Comparison of ENCODE assay signal across 10 cellular contexts in genomic region chr5:78887384-78888118, GRCh38.
DNase-seq lines count a peak whose midpoint lies in the region; ATAC-seq, FAIRE-seq and TF ChIP-seq lines count a peak whose summit lies in the region.
"Had no signal": no experiment of that assay in that cellular context is flagged by ENCODE, and none has a peak within 500 bp of the region (broad histone marks: within the 10 kb centered on the region; RNA-seq: fewer than 3 reads in every experiment).

No MANE protein-coding gene starts in this region.

- H3K27ac ChIP-seq in K562 (ENCODE audit: extremely low read depth, low read depth, low read length) = no peak overlapping the region

- no peak overlapping the region for H3K4me3 ChIP-seq in K562

- H3K4me2 ChIP-seq in K562 (ENCODE audit: insufficient read depth, low read length) = no peak overlapping the region

- no peaks in the 10 kb centered on the region for H3K9me1 ChIP-seq in K562 (ENCODE audit: control insufficient read depth, insufficient read depth, low read length)

- CTCF ChIA-PET in K562 (lab: Yijun Ruan, JAX; ENCODE audit: low intra/inter-chr PET ratio) = interaction anchor here (0.6 kb wide), 1 partner anchor 202 kb away, joined by 4 read pairs; no protein-coding TSS in a partner anchor
- CTCF ChIA-PET in WTC11 (lab: Charles Lee) = interaction anchor here (0.6 to 2.8 kb wide), 9 partner anchors 8 to 567 kb away, joined by 3 to 23 read pairs (median 5); no protein-coding TSS in a partner anchor

- no peaks in the 10 kb centered on the region for H3K27me3 Mint-ChIP-seq in WTC11 (ENCODE audit: low read depth)

- H3K36me3 Mint-ChIP-seq in WTC11 = no peaks in the 10 kb centered on the region

- TF ChIP-seq CTCF in K562 (IDR thresholded peaks at IDR 0.05 in 2 of 3, conservative IDR thresholded peaks at IDR 0.05 in 1 of 3; ENCODE audit: insufficient read depth in 2 of 3, low read depth in 1 of 3, low read length in 3 of 3) (no peak; a peak in 1 of 6 replicates), WTC11 (IDR thresholded peaks at IDR 0.05) (no peak)

- peaks cover 5% of the 10 kb centered on the region; the same call in 1 of the 2 replicates for H3K4me1 Mint-ChIP-seq in WTC11

- FAIRE-seq in K562 (lab: Jason Lieb, UNC) (no peak), frontal cortex (lab: Jason Lieb, UNC) (no peak)

- TF ChIP-seq RAD21 in K562 (CRISPR knock-in tag; conservative IDR thresholded peaks at IDR 0.05 in 1 of 2, IDR thresholded peaks at IDR 0.05 in 1 of 2) = peak; percentile 27 to 37; a peak in 3 of 4 replicates

- no peak for TF ChIP-seq POLR2A in GM18505 (IDR thresholded peaks at IDR 0.05; ENCODE audit: borderline replicate concordance, extremely low read depth, insufficient read depth, insufficient read length)
- TF ChIP-seq POLR2A in K562 (conservative IDR thresholded peaks at IDR 0.05) = no peak

- POLR2A ChIA-PET in K562 (lab: Yijun Ruan, JAX) (interaction anchor here (0.9 kb wide), 1 partner anchor 347 kb away, joined by 4 read pairs; no protein-coding TSS in a partner anchor), WTC11 (lab: Charles Lee) (no interaction called here)

- H3K9me3 ChIP-seq in K562 (replicated peaks; ENCODE audit: control insufficient read depth, insufficient read depth, low read depth, low read length) = no peaks in the 10 kb centered on the region

- no TSS peak for BruUV-seq in K562 (replicated peaks; lab: Mats Ljungman, UMichigan)

- no peaks in the 10 kb centered on the region for H3K4me1 ChIP-seq in K562 (replicated peaks in 1 of 2; ENCODE audit: control insufficient read depth in 2 of 2, insufficient read depth in 2 of 2, low read length in 2 of 2)

- no peaks in the 10 kb centered on the region for H4K20me1 ChIP-seq in K562 (replicated peaks; ENCODE audit: control insufficient read depth, insufficient read depth, low read length)

- no peak for DNase-seq in K562 (ENCODE audit: extremely low read depth in 1 of 4, low spot score in 3 of 4)
- DNase-seq in AML-193 (lab: John Stamatoyannopoulos, UW) = no peak
- no peak for DNase-seq in WTC11 (ENCODE audit: low spot score)
- no peak for DNase-seq in frontal cortex (ENCODE audit: low spot score in 2 of 2)
- no peak for DNase-seq in NCI-H526 treated with DMSO at 0.1 percent for 48 hours (lab: John Stamatoyannopoulos, UW)
- DNase-seq: NCI-H82 had no signal

- no peak overlapping the region for H3K9ac ChIP-seq in K562 (ENCODE audit: insufficient read depth in 1 of 2, low read depth in 2 of 2, low read length in 2 of 2)

- H3K4me3 Mint-ChIP-seq in WTC11 = no peak overlapping the region
- H3K4me3 Mint-ChIP-seq: activated T-helper 1 cell treated with anti-CD3 and anti-CD28 coated beads, Interleukin-12 subunit alpha, Interleukin-12 subunit beta, Interleukin-2, Interleukin-4 antibody, amounts not matched to agents 30 ng/mL and 10 ng/mL and 1 ng/mL, durations not matched to agents 14 hours and 24 hours and 36 hours had no signal

- ATAC-seq in GM18505 (IDR thresholded peaks at IDR 0.05; ENCODE audit: unreplicated experiment) = peak; percentile 97
- ATAC-seq in GM21526 (IDR thresholded peaks at IDR 0.05; ENCODE audit: low FRiP score, unreplicated experiment) = peak; percentile 88
- peak; percentile 93 for ATAC-seq in HG03457 (IDR thresholded peaks at IDR 0.05; ENCODE audit: unreplicated experiment)
- ATAC-seq in K562 = no peak
- ATAC-seq in WTC11 = no peak

- intact Hi-C loops in K562 (cut with micrococcal nuclease) = loop anchor here (10.0 kb wide), 1 partner anchor 233 kb away; no protein-coding TSS in a partner anchor

- no peak overlapping the region for H2AFZ ChIP-seq in K562 (ENCODE audit: low read depth, low read length)

- no peak for TF ChIP-seq EP300 in K562 (IDR thresholded peaks at IDR 0.05; ENCODE audit: low read length)

- H3K27me3 ChIP-seq in K562 (ENCODE audit: control insufficient read depth in 2 of 2, insufficient read depth in 2 of 2, low read length in 2 of 2) = peaks cover 0 to 7% of the 10 kb centered on the region in 2 experiments; a peak in 1 of 5 replicates

- no peaks in the 10 kb centered on the region for H3K36me3 ChIP-seq in K562 (ENCODE audit: control insufficient read depth, insufficient read depth, low read length)

- 12% methylated on average over 6 of the region's 6 CpGs for WGBS in K562 (ENCODE audit: insufficient coverage, low coverage, missing lambda C conversion rate)

- no peaks in the 10 kb centered on the region for H3K79me2 ChIP-seq in K562 (ENCODE audit: control insufficient read depth, insufficient read depth, low read length)

- in situ Hi-C loops in K562 (cut with MboI) = no loop called here

- H3K27ac Mint-ChIP-seq in WTC11 = no peak overlapping the region
- H3K27ac Mint-ChIP-seq: activated T-helper 1 cell treated with anti-CD3 and anti-CD28 coated beads, Interleukin-12 subunit alpha, Interleukin-12 subunit beta, Interleukin-2, Interleukin-4 antibody, amounts not matched to agents 30 ng/mL and 10 ng/mL and 1 ng/mL, durations not matched to agents 14 hours and 24 hours and 36 hours had no signal

- no peaks in the 10 kb centered on the region for H3K9me3 Mint-ChIP-seq in WTC11
- H3K9me3 Mint-ChIP-seq: activated T-helper 1 cell treated with anti-CD3 and anti-CD28 coated beads, Interleukin-12 subunit alpha, Interleukin-12 subunit beta, Interleukin-2, Interleukin-4 antibody, amounts not matched to agents 30 ng/mL and 10 ng/mL and 1 ng/mL, durations not matched to agents 14 hours and 24 hours and 36 hours had no signal

TF ChIP-seq in K562, 482 proteins besides CTCF, POLR2A, EP300 and RAD21 (continues in another document):
- TF ChIP-seq ZNF584 (CRISPR knock-in tag; IDR thresholded peaks at IDR 0.05; ENCODE audit: low read depth) = no peak
- TF ChIP-seq XRCC5 (IDR thresholded peaks at IDR 0.05; ENCODE audit: low read depth, low read length) = no peak
- no peak for TF ChIP-seq ZBTB12 (CRISPR knock-in tag; IDR thresholded peaks at IDR 0.05)
- TF ChIP-seq CREB3L1 (IDR thresholded peaks at IDR 0.05; ENCODE audit: borderline replicate concordance, low read depth) = no peak
- TF ChIP-seq KAT2B (IDR thresholded peaks at IDR 0.05; ENCODE audit: low read depth, low read length) = no peak
- TF ChIP-seq ATF1 (CRISPR knock-in tag; IDR thresholded peaks at IDR 0.05) = no peak
- no peak for TF ChIP-seq ATF1 (tag; IDR thresholded peaks at IDR 0.05)
- TF ChIP-seq TGIF2 (CRISPR knock-in tag; IDR thresholded peaks at IDR 0.05) = no peak
- TF ChIP-seq ZNF444 (CRISPR knock-in tag; IDR thresholded peaks at IDR 0.05) = no peak

TF ChIP-seq in WTC11, 78 proteins besides CTCF, POLR2A, EP300 and RAD21:
- TF ChIP-seq CREM (CRISPR knock-in tag; IDR thresholded peaks at IDR 0.05) = no peak
- no peak for TF ChIP-seq NR1H2 (CRISPR knock-in tag; IDR thresholded peaks at IDR 0.05)

Comparison
In these comparisons a context has a peak if more than half of its experiments do, and no peak if none do; other contexts are left out.
1. ATAC-seq: peak in GM18505 (single experiment), GM21526 (single experiment) and HG03457 (single experiment); none in K562 (single experiment) and WTC11 (single experiment).